ENCODE assay signal across 35 cellular contexts in the genomic region with DNA sequence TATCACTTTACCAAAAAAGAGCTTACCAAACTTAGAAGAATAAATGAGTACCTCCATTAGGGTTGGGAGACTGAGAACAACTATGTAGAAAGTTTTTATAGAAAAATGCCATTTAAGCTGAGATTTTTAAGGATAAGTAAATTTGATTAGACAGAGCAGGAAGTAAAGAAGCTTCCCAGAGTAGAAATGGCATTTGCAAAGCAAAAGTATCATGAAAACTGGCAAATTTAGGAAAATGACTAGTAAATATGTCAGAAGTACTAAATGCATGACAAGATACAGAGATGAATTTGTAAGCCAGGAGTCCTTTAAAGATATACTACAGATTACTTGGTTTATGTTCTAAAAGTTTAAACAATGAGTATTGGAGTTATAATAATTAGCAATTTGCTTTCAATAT.
"Had no signal": no experiment of that assay in that cellular context is flagged by ENCODE, and none has a peak within 500 bp of the region (broad histone marks: within the 10 kb centered on the region; RNA-seq: fewer than 3 reads in every experiment).

No MANE protein-coding gene starts in this region.

- H3K4me2 ChIP-seq: KMS-11 had no signal

- H3K9me3 ChIP-seq: MG63 had no signal

- H3K4me3 ChIP-seq: MG63 had no signal

- H3K9ac ChIP-seq: KMS-11 had no signal

- H3K36me3 ChIP-seq: MG63 had no signal

- H3K27me3 ChIP-seq: MG63 had no signal

- H3K27ac ChIP-seq: KMS-11 had no signal

- DNase-seq: Karpas-422, Kasumi-1, KG1, MG63, MM.1S, MV-4-11, NCI-H1048, NCI-H1092, NCI-H1092 treated with DMSO at 0.1 percent for 48 hours, NCI-H1105, NCI-H1105 treated with DMSO at 0.1 percent for 48 hours, NCI-H1417, NCI-H1417 treated with DMSO at 0.1 percent for 48 hours, NCI-H1436, NCI-H1436 treated with DMSO at 0.1 percent for 48 hours, NCI-H146, NCI-H1694, NCI-H1694 treated with DMSO at 0.1 percent for 48 hours, NCI-H187, NCI-H187 treated with DMSO at 0.1 percent for 48 hours, NCI-H1930, NCI-H2029, NCI-H2029 treated with DMSO at 0.1 percent for 48 hours, NCI-H2081, NCI-H2081 treated with DMSO at 0.1 percent for 48 hours, NCI-H2107, NCI-H2171, NCI-H2171 treated with DMSO at 0.1 percent for 48 hours, NCI-H2227 treated with DMSO at 0.1 percent for 48 hours, NCI-H226, NCI-H345, NCI-H446, NCI-H446 treated with DMSO at 0.1 percent for 48 hours, NCI-H510A had no signal
